14 cellular contexts compared by ENCODE assay signal in genomic region chr10:24589265-24589664, GRCh38.
DNase-seq lines count a peak whose midpoint lies in the region; ATAC-seq lines count a peak whose summit lies in the region.
"Had no signal": no experiment of that assay in that cellular context is flagged by ENCODE, and none has a peak within 500 bp of the region (broad histone marks: within the 10 kb centered on the region; RNA-seq: fewer than 3 reads in every experiment).

No MANE protein-coding gene starts in this region.

- H3K27ac ChIP-seq in caudate nucleus (ENCODE audit: low read depth, low read length) (peak overlapping the region; percentile 14), temporal lobe (ENCODE audit: low read depth, low read length) (peak overlapping the region; percentile 72)
- H3K27ac ChIP-seq: C4-2B, HL-60 had no signal

- ATAC-seq in GM21381 (IDR thresholded peaks at IDR 0.05; ENCODE audit: unreplicated experiment) = no peak

- DNase-seq in caudate nucleus (lab: John Stamatoyannopoulos, UW) (peak in 1 of 61 donors; percentile 32), globus pallidus (ENCODE audit: low spot score) (peak; percentile 64), midbrain (lab: John Stamatoyannopoulos, UW) (peak; percentile 51), COLO668 (lab: John Stamatoyannopoulos, UW; ENCODE audit: unreplicated experiment) (no peak), dermis blood vessel endothelial cell (no peak)
- DNase-seq: ACHN; CD4-positive, alpha-beta T cell; DMS153; DMS79; GDM1 had no signal

Comparison
In these comparisons a context has a peak if more than half of its experiments do, and no peak if none do; other contexts are left out.
1. DNase-seq: peak in globus pallidus (single experiment) and midbrain (single experiment); none in COLO668 (single experiment) and dermis blood vessel endothelial cell (single experiment).